Comparison of ENCODE assay signal across 1 cellular context in genomic region chr16:70152578-70153302, GRCh38.
A peak's percentile ranks its signal among the peaks of the same experiment; 100 is the strongest.
TF ChIP-seq lines count a peak whose summit lies in the region.

No MANE protein-coding gene starts in this region.

TF ChIP-seq in HepG2, 621 proteins besides CTCF, POLR2A, EP300 and RAD21 (continued from another document and continues in another):
- TF ChIP-seq ARID3A (IDR thresholded peaks at IDR 0.05; ENCODE audit: low read depth, low read length) (peak; percentile 30; the same call in 1 of the 2 replicates), ZNF367 (CRISPR knock-in tag; IDR thresholded peaks at IDR 0.05; ENCODE audit: borderline replicate concordance) (no peak), ZSCAN25 (CRISPR knock-in tag; IDR thresholded peaks at IDR 0.05) (no peak; the same call in 1 of the 2 replicates), ZNF136 (CRISPR knock-in tag; IDR thresholded peaks at IDR 0.05; ENCODE audit: low read depth) (no peak), SAP130 (CRISPR knock-in tag; IDR thresholded peaks at IDR 0.05; ENCODE audit: low read depth) (peak; percentile 66), MATR3 (CRISPR knock-in tag; IDR thresholded peaks at IDR 0.05) (no peak), TBP (CRISPR knock-in tag; IDR thresholded peaks at IDR 0.05) (no peak), STAT6 (CRISPR knock-in tag; IDR thresholded peaks at IDR 0.05; ENCODE audit: borderline replicate concordance) (0 out of 2 replicates have a peak, but pooled peaks have one; percentile 31), ZNF589 (CRISPR knock-in tag; conservative IDR thresholded peaks at IDR 0.05) (no peak), RBM39 (IDR thresholded peaks at IDR 0.05; ENCODE audit: low read depth, low read length, poor library complexity, severe bottlenecking) (no peak), PPARG (CRISPR knock-in tag; conservative IDR thresholded peaks at IDR 0.05) (0 out of 2 replicates have a peak, but pooled peaks have one; percentile 14), NFIB (CRISPR knock-in tag; IDR thresholded peaks at IDR 0.05; ENCODE audit: borderline replicate concordance) (no peak), JUND (CRISPR knock-in tag; IDR thresholded peaks at IDR 0.05) (no peak), ZMAT5 (CRISPR knock-in tag; IDR thresholded peaks at IDR 0.05; ENCODE audit: borderline replicate concordance, low read depth) (no peak), PHF21A (CRISPR knock-in tag; IDR thresholded peaks at IDR 0.05) (peak; percentile 64), PAF1 (CRISPR knock-in tag; IDR thresholded peaks at IDR 0.05) (no peak), RFX3 (CRISPR knock-in tag; IDR thresholded peaks at IDR 0.05) (no peak), ZNF138 (CRISPR knock-in tag; IDR thresholded peaks at IDR 0.05; ENCODE audit: low read depth) (no peak), ZNF609 (CRISPR knock-in tag; IDR thresholded peaks at IDR 0.05; ENCODE audit: borderline replicate concordance) (no peak), KLF16 (CRISPR knock-in tag; IDR thresholded peaks at IDR 0.05) (peak in 1 of 2 experiments; percentile 60; a peak in 1 of 4 replicates), NFE2L2 (IDR thresholded peaks at IDR 0.05; ENCODE audit: low read length) (no peak), NFKBIZ (CRISPR knock-in tag; IDR thresholded peaks at IDR 0.05) (peak; percentile 46; the same call in 1 of the 2 replicates), NR0B2 (CRISPR knock-in tag; IDR thresholded peaks at IDR 0.05) (0 out of 2 replicates have a peak, but pooled peaks have one; percentile 39), DDIT3 (CRISPR knock-in tag; IDR thresholded peaks at IDR 0.05) (no peak), ZBTB14 (CRISPR knock-in tag; IDR thresholded peaks at IDR 0.05) (no peak), ZC3H13 (CRISPR knock-in tag; IDR thresholded peaks at IDR 0.05) (no peak), SIX4 (CRISPR knock-in tag; IDR thresholded peaks at IDR 0.05) (peak; percentile 43; the same call in 1 of the 2 replicates), ZNF431 (CRISPR knock-in tag; IDR thresholded peaks at IDR 0.05; ENCODE audit: borderline replicate concordance, low read depth) (no peak), MTF1 (CRISPR knock-in tag; IDR thresholded peaks at IDR 0.05) (peak; percentile 98), PCBP1 (IDR thresholded peaks at IDR 0.05; ENCODE audit: borderline replicate concordance, low read depth, low read length) (no peak), E2F1 (CRISPR knock-in tag; IDR thresholded peaks at IDR 0.05) (peak; percentile 30; the same call in 1 of the 2 replicates), TAF1 (CRISPR knock-in tag; IDR thresholded peaks at IDR 0.05) (peak; percentile 37; the same call in 1 of the 2 replicates), TIGD3 (CRISPR knock-in tag; IDR thresholded peaks at IDR 0.05; ENCODE audit: borderline replicate concordance) (no peak), ADNP (CRISPR knock-in tag; IDR thresholded peaks at IDR 0.05) (no peak), SRSF4 (IDR thresholded peaks at IDR 0.05; ENCODE audit: low read depth, low read length, poor library complexity, severe bottlenecking) (no peak), RNF2 (conservative IDR thresholded peaks at IDR 0.05; ENCODE audit: low read depth) (no peak), EHMT2 (IDR thresholded peaks at IDR 0.05; ENCODE audit: borderline replicate concordance, low read depth, low read length) (no peak), SCMH1 (CRISPR knock-in tag; IDR thresholded peaks at IDR 0.05; ENCODE audit: borderline replicate concordance) (no peak), NFATC3 (CRISPR knock-in tag; IDR thresholded peaks at IDR 0.05) (no peak), JARID2 (CRISPR knock-in tag; IDR thresholded peaks at IDR 0.05; ENCODE audit: insufficient replicate concordance) (peak; percentile 57), ZBTB49 (CRISPR knock-in tag; IDR thresholded peaks at IDR 0.05; ENCODE audit: borderline replicate concordance) (no peak), CBX1 (IDR thresholded peaks at IDR 0.05; ENCODE audit: low read depth) (no peak), ZFP82 (CRISPR knock-in tag; IDR thresholded peaks at IDR 0.05; ENCODE audit: borderline replicate concordance) (no peak), HIC2 (CRISPR knock-in tag; IDR thresholded peaks at IDR 0.05; ENCODE audit: low read depth) (no peak), REPIN1 (CRISPR knock-in tag; IDR thresholded peaks at IDR 0.05; ENCODE audit: borderline replicate concordance, low read depth) (peak; percentile 65; the same call in 1 of the 2 replicates)
